Comparison of ENCODE assay signal across 17 cellular contexts in genomic region chr4:8586671-8587468, GRCh38. TPM values are rescaled to one million over a fixed set of nuclear protein-coding genes. Genes with fewer than 3 reads are reported as not detected.
A peak's percentile ranks its signal among the peaks of the same experiment; 100 is the strongest.
DNase-seq lines count a peak whose midpoint lies in the region; ATAC-seq and TF ChIP-seq lines count a peak whose summit lies in the region.
"Had no signal": no experiment of that assay in that cellular context is flagged by ENCODE, and none has a peak within 500 bp of the region (broad histone marks: within the 10 kb centered on the region; RNA-seq: fewer than 3 reads in every experiment).

No MANE protein-coding gene starts in this region.

- H3K9me3 Mint-ChIP-seq in natural killer cell treated with Interleukin-12 subunit alpha and Interleukin-12 subunit beta and Interleukin-15 and Interleukin-18, amount 100 ng/mL, for 72 hours: no peaks in the 10 kb centered on the region
- H3K9me3 Mint-ChIP-seq in natural killer cell (no peaks in the 10 kb centered on the region), type B pancreatic cell (no peaks in the 10 kb centered on the region)
- H3K9me3 Mint-ChIP-seq: activated CD4-positive, alpha-beta T cell treated with anti-CD3 and anti-CD28 coated beads, Interleukin-2, amount 10 ng/mL, durations not matched to agents 7 days and 5 days had no signal

- H4K20me1 ChIP-seq in OCI-LY3 (ENCODE audit: insufficient read depth, low read length): no peaks in the 10 kb centered on the region

- H3K9me3 ChIP-seq in OCI-LY3 (ENCODE audit: insufficient read depth, low read length): no peaks in the 10 kb centered on the region
- H3K9me3 ChIP-seq: heart left ventricle had no signal

- H3K4me2 ChIP-seq in OCI-LY3 (ENCODE audit: low read length): no peak overlapping the region

- peak; percentile 54 for DNase-seq in natural killer cell treated with Interleukin-12 subunit alpha and Interleukin-12 subunit beta and Interleukin-15 and Interleukin-18, amount 100 ng/mL, for 72 hours (ENCODE audit: low spot score)
- DNase-seq in natural killer cell (no peak), kidney tubule cell (ENCODE audit: low spot score) (peak; percentile 41), type B pancreatic cell (ENCODE audit: extremely low spot score, unreplicated experiment) (no peak), HCEC 1CT (no peak), UCSD-AML1 (lab: John Stamatoyannopoulos, UW; ENCODE audit: unreplicated experiment) (no peak)
- DNase-seq: activated CD4-positive, alpha-beta T cell treated with anti-CD3 and anti-CD28 coated beads, Interleukin-2, amount 10 ng/mL, durations not matched to agents 7 days and 5 days; activated effector memory CD4-positive, alpha-beta T cell treated with anti-CD3 and anti-CD28 coated beads, Interleukin-2, amount 50 U/mL, for 16 hours; NCI-H1105 treated with DMSO at 0.1 percent for 48 hours; stimulated activated CD4-positive, alpha-beta T cell treated with anti-CD3 and anti-CD28 coated beads, Interleukin-1b, Interleukin-23, amount 100 ng/mL, for 48 hours had no signal

- H3K36me3 Mint-ChIP-seq in natural killer cell treated with Interleukin-12 subunit alpha and Interleukin-12 subunit beta and Interleukin-15 and Interleukin-18, amount 100 ng/mL, for 72 hours: no peaks in the 10 kb centered on the region
- no peaks in the 10 kb centered on the region for H3K36me3 Mint-ChIP-seq in natural killer cell
- no peaks in the 10 kb centered on the region for H3K36me3 Mint-ChIP-seq in type B pancreatic cell

- H3K27me3 Mint-ChIP-seq in natural killer cell treated with Interleukin-12 subunit alpha and Interleukin-12 subunit beta and Interleukin-15 and Interleukin-18, amount 100 ng/mL, for 72 hours: peaks cover 11 to 16% of the 10 kb centered on the region in 2 donors
- H3K27me3 Mint-ChIP-seq in natural killer cell (ENCODE audit: low read depth in 2 of 2): peaks cover 19 to 22% of the 10 kb centered on the region in 2 donors
- peaks cover 55% of the 10 kb centered on the region for H3K27me3 Mint-ChIP-seq in type B pancreatic cell

- H3K9ac ChIP-seq in OCI-LY3 (ENCODE audit: low read length): no peak overlapping the region
- H3K9ac ChIP-seq: parathyroid adenoma had no signal

- no peak overlapping the region for H3K4me3 ChIP-seq in OCI-LY3 (ENCODE audit: low read length)
- H3K4me3 ChIP-seq: heart left ventricle, SK-N-MC had no signal

- TF ChIP-seq CTCF in natural killer cell (IDR thresholded peaks at IDR 0.05) (no peak), OCI-LY3 (IDR thresholded peaks at IDR 0.05; ENCODE audit: low read depth, low read length) (peak; percentile 38), type B pancreatic cell (conservative IDR thresholded peaks at IDR 0.05) (no peak)

- no peaks in the 10 kb centered on the region; the same call in 1 of the 2 replicates for H3K27me3 ChIP-seq in OCI-LY3 (ENCODE audit: low read depth, low read length)

- intact Hi-C loops in natural killer cell (cut with micrococcal nuclease): no loop called here

- H3K36me3 ChIP-seq in OCI-LY3 (replicated peaks; ENCODE audit: low read depth, low read length): no peaks in the 10 kb centered on the region
- H3K36me3 ChIP-seq: heart left ventricle had no signal

- no peaks in the 10 kb centered on the region for H3K79me2 ChIP-seq in OCI-LY3 (ENCODE audit: low read length)
- H3K79me2 ChIP-seq: parathyroid adenoma had no signal

- H3K27ac Mint-ChIP-seq in natural killer cell treated with Interleukin-12 subunit alpha and Interleukin-12 subunit beta and Interleukin-15 and Interleukin-18, amount 100 ng/mL, for 72 hours: no peak overlapping the region
- H3K27ac Mint-ChIP-seq in natural killer cell (no peak overlapping the region), type B pancreatic cell (no peak overlapping the region)
- H3K27ac Mint-ChIP-seq: activated CD4-positive, alpha-beta T cell treated with anti-CD3 and anti-CD28 coated beads, Interleukin-2, amount 10 ng/mL, durations not matched to agents 7 days and 5 days had no signal

- H3K27ac ChIP-seq in OCI-LY3 (ENCODE audit: low read length): no peak overlapping the region
- H3K27ac ChIP-seq: heart left ventricle, parathyroid adenoma, SK-N-MC had no signal

- H3K4me3 Mint-ChIP-seq in natural killer cell treated with Interleukin-12 subunit alpha and Interleukin-12 subunit beta and Interleukin-15 and Interleukin-18, amount 100 ng/mL, for 72 hours: no peak overlapping the region
- H3K4me3 Mint-ChIP-seq in natural killer cell (no peak overlapping the region), type B pancreatic cell (no peak overlapping the region)
- H3K4me3 Mint-ChIP-seq: activated CD4-positive, alpha-beta T cell treated with anti-CD3 and anti-CD28 coated beads, Interleukin-2, amount 10 ng/mL, durations not matched to agents 7 days and 5 days had no signal

- H3K4me1 Mint-ChIP-seq in natural killer cell treated with Interleukin-12 subunit alpha and Interleukin-12 subunit beta and Interleukin-15 and Interleukin-18, amount 100 ng/mL, for 72 hours (ENCODE audit: low read depth in 2 of 2): no peaks in the 10 kb centered on the region
- H3K4me1 Mint-ChIP-seq in natural killer cell (no peaks in the 10 kb centered on the region), type B pancreatic cell (ENCODE audit: unreplicated experiment) (peaks cover 16% of the 10 kb centered on the region)
- H3K4me1 Mint-ChIP-seq: activated CD4-positive, alpha-beta T cell treated with anti-CD3 and anti-CD28 coated beads, Interleukin-2, amount 10 ng/mL, durations not matched to agents 7 days and 5 days had no signal

- H3K4me1 ChIP-seq in OCI-LY3 (ENCODE audit: low read length): no peaks in the 10 kb centered on the region
- H3K4me1 ChIP-seq: heart left ventricle, parathyroid adenoma had no signal

- H2AFZ ChIP-seq in OCI-LY3 (ENCODE audit: low read depth, low read length): no peak overlapping the region
- H2AFZ ChIP-seq: parathyroid adenoma had no signal

- ATAC-seq in natural killer cell treated with Interleukin-12 subunit alpha and Interleukin-12 subunit beta and Interleukin-15 and Interleukin-18, amount 100 ng/mL, for 72 hours: no peak
- ATAC-seq in natural killer cell: no peak
- ATAC-seq in HG02798 (IDR thresholded peaks at IDR 0.05; ENCODE audit: poor library complexity, unreplicated experiment): no peak
- ATAC-seq: heart left ventricle had no signal

RNA-seq across cellular contexts. Expression of gene CPZ, which starts 5.7 kb away (rescaled TPM):
- not detected for total RNA-seq in natural killer cell treated with Interleukin-12 subunit alpha and Interleukin-12 subunit beta and Interleukin-15 and Interleukin-18, amount 100 ng/mL, for 72 hours
- total RNA-seq in natural killer cell (not detected), type B pancreatic cell (ENCODE audit: low replicate concordance) (4.9 and 12.6 TPM in 2 replicates)
- total RNA-seq: activated CD4-positive, alpha-beta T cell treated with anti-CD3 and anti-CD28 coated beads, Interleukin-2, amount 10 ng/mL, durations not matched to agents 7 days and 5 days; endothelial cell of umbilical vein; lung microvascular endothelial cell had no signal

RNA-seq across cellular contexts. Expression of gene GPR78, which starts 6.7 kb away (rescaled TPM):
- not detected for total RNA-seq in natural killer cell treated with Interleukin-12 subunit alpha and Interleukin-12 subunit beta and Interleukin-15 and Interleukin-18, amount 100 ng/mL, for 72 hours
- total RNA-seq in natural killer cell (not detected), type B pancreatic cell (ENCODE audit: low replicate concordance) (0.97 and 4.9 TPM in 2 replicates)
- total RNA-seq: activated CD4-positive, alpha-beta T cell treated with anti-CD3 and anti-CD28 coated beads, Interleukin-2, amount 10 ng/mL, durations not matched to agents 7 days and 5 days; endothelial cell of umbilical vein; lung microvascular endothelial cell had no signal

Comparison
In these comparisons a context has a peak if more than half of its experiments do, and no peak if none do; other contexts are left out.
1. DNase-seq: peak in natural killer cell treated with Interleukin-12 subunit alpha and Interleukin-12 subunit beta and Interleukin-15 and Interleukin-18, amount 100 ng/mL, for 72 hours (single experiment) and kidney tubule cell (single experiment); none in natural killer cell (single experiment), type B pancreatic cell (single experiment), HCEC 1CT (single experiment) and UCSD-AML1 (single experiment).